ENCODE assay signal across 8 cellular contexts in the genomic region with DNA sequence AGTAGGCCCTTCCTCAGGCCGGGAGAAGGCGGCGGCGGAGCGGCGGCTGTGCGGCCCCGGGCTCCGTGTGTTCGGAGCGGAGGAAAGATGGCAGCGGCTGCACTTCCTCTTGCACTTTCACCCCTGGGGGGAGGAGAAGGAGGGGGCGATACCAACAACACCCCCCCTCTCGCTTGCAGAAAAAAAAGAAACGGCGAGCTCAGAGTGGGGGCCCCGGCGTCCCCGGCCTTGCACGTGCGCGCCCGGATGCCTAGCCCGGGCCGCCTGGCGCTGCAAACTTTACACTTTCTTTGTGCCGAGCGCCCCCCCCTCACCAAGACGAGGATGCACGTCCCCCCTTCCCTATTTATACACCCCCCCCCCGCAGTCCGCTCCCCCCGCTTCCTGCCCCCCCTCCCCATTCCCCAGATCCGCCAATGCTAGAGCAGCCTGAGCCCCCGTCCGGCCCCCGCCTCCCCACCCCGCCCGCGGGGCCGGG. TPM values are rescaled to one million over a fixed set of nuclear protein-coding genes. Genes with fewer than 3 reads are reported as not detected.
A peak's percentile ranks its signal among the peaks of the same experiment; 100 is the strongest.
DNase-seq lines count a peak whose midpoint lies in the region; ATAC-seq, FAIRE-seq and TF ChIP-seq lines count a peak whose summit lies in the region.

A gene with protein sequence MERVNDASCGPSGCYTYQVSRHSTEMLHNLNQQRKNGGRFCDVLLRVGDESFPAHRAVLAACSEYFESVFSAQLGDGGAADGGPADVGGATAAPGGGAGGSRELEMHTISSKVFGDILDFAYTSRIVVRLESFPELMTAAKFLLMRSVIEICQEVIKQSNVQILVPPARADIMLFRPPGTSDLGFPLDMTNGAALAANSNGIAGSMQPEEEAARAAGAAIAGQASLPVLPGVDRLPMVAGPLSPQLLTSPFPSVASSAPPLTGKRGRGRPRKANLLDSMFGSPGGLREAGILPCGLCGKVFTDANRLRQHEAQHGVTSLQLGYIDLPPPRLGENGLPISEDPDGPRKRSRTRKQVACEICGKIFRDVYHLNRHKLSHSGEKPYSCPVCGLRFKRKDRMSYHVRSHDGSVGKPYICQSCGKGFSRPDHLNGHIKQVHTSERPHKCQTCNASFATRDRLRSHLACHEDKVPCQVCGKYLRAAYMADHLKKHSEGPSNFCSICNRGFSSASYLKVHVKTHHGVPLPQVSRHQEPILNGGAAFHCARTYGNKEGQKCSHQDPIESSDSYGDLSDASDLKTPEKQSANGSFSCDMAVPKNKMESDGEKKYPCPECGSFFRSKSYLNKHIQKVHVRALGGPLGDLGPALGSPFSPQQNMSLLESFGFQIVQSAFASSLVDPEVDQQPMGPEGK (minus strand): TSS at position 92 of the 478 bp plus-strand sequence. CDS start 744 bp downstream, outside the sequence.

- TF ChIP-seq CTCF in H1 (IDR thresholded peaks at IDR 0.05; ENCODE audit: control extremely low read depth in 1 of 3, insufficient read depth in 1 of 3, low read depth in 1 of 3, low read length in 3 of 3), result no peak

- peak within 1 kb of the TSS; percentile 97 for H3K56ac ChIP-seq in H1 (replicated peaks; ENCODE audit: insufficient read length, low read depth, low read length)
- H3K56ac ChIP-seq in mesendoderm (ENCODE audit: low read length), result peak within 1 kb of the TSS; percentile 90

- H3K18ac ChIP-seq in H1 (ENCODE audit: extremely low read depth, low read length) (peak within 1 kb of the TSS; percentile 99), mesendoderm (ENCODE audit: low read length) (peak within 1 kb of the TSS; percentile 95)

- H3K23ac ChIP-seq in H1 (ENCODE audit: insufficient read length) (no peak within 1 kb of the TSS), mesendoderm (ENCODE audit: low read length) (peak within 1 kb of the TSS; percentile 92)

- TF ChIP-seq POLR2A in H1 (IDR thresholded peaks at IDR 0.05; ENCODE audit: control extremely low read depth in 1 of 2, low read depth in 2 of 2, low read length in 2 of 2), result no peak; a peak in 1 of 3 replicates

- H3K9ac ChIP-seq in H1 (replicated peaks in 1 of 4; ENCODE audit: extremely low read depth in 1 of 4, low read depth in 3 of 4, low read length in 3 of 4), result peak within 1 kb of the TSS; percentile 85 to 97 (median 89)
- H3K9ac ChIP-seq in mesendoderm (ENCODE audit: low read length), result peak within 1 kb of the TSS; percentile 82

- H4K5ac ChIP-seq in H1 (ENCODE audit: insufficient read length, low read depth, low read length), result peak within 1 kb of the TSS; percentile 96
- no peak within 1 kb of the TSS for H4K5ac ChIP-seq in mesendoderm (ENCODE audit: low read length)

- peak within 1 kb of the TSS; percentile 66 for H2BK120ac ChIP-seq in H1 (replicated peaks; ENCODE audit: low read depth, low read length)
- H2BK120ac ChIP-seq in mesendoderm (ENCODE audit: low read depth, low read length), result peak within 1 kb of the TSS; percentile 66

- 0 out of 2 replicates have a peak within 1 kb of the TSS, but pooled peaks have one; percentile 95 for H2BK12ac ChIP-seq in H1 (ENCODE audit: low read depth, low read length)

- H3K4me1 ChIP-seq in H1 (replicated peaks in 1 of 4; ENCODE audit: control insufficient read depth in 3 of 4, insufficient read depth in 4 of 4, low read length in 3 of 4) (peaks cover 0 to 35% (median 31%) of the 10 kb centered on the region in 4 experiments; a peak in 6 of 7 replicates), mesendoderm (ENCODE audit: control insufficient read depth, low read depth, low read length) (peaks cover 10% of the 10 kb centered on the region)

- H3K79me2 ChIP-seq in H1 (ENCODE audit: control insufficient read depth in 1 of 2, insufficient read depth in 2 of 2, low read length in 2 of 2) (peaks cover 3 to 40% of the 10 kb centered on the region in 2 experiments; a peak in 3 of 4 replicates), mesendoderm (ENCODE audit: control insufficient read depth, insufficient read depth, low read length) (peaks cover 46% of the 10 kb centered on the region)

- DNase-seq in NCI-H1417 (lab: John Stamatoyannopoulos, UW), result peak; percentile 54 to 85 (median 78)
- DNase-seq in NCI-H1417 treated with DMSO at 0.1 percent for 48 hours (lab: John Stamatoyannopoulos, UW), result no peak
- DNase-seq in NCI-H526 treated with DMSO at 0.1 percent for 48 hours (lab: John Stamatoyannopoulos, UW), result peak; percentile 72
- peak; percentile 71 to 76 for DNase-seq in activated CD4-positive, alpha-beta T cell treated with anti-CD3 and anti-CD28 coated beads, Interleukin-2, amount 50 U/mL, for 48 hours
- DNase-seq in H1 (ENCODE audit: low read depth in 1 of 2, low spot score in 2 of 2), result peak in 1 of 2 experiments; percentile 61
- peak; percentile 92 for DNase-seq in mesendoderm
- peak; percentile 57 to 62 for DNase-seq in stimulated activated CD8-positive, alpha-beta memory T cell treated with anti-CD3 and anti-CD28 coated beads, Interleukin-15, amount 100 ng/mL, for 4 hours (ENCODE audit: low read depth in 2 of 2)

- 0 out of 2 replicates have a peak within 1 kb of the TSS, but pooled peaks have one; percentile 34 for H2BK20ac ChIP-seq in H1 (ENCODE audit: low read length)

- peak within 1 kb of the TSS; percentile 90 for H2BK5ac ChIP-seq in H1 (ENCODE audit: low read depth, low read length)
- H2BK5ac ChIP-seq in mesendoderm (ENCODE audit: low read length), result peak within 1 kb of the TSS; percentile 21

- TF ChIP-seq RAD21 in H1 (IDR thresholded peaks at IDR 0.05 in 1 of 2, conservative IDR thresholded peaks at IDR 0.05 in 1 of 2; ENCODE audit: low read depth in 2 of 2, low read length in 2 of 2), result no peak

- POLR2A ChIA-PET in H1 (lab: Charles Lee; ENCODE audit: partially characterized antibody), result interaction anchor here (0.6 to 4.0 kb wide), 42 partner anchors 8 to 455 kb away, joined by 3 to 50 read pairs (median 4); a partner anchor contains a TSS

- CTCF ChIA-PET in H1 (lab: Charles Lee; ENCODE audit: partially characterized antibody), result interaction anchor here (0.9 to 1.2 kb wide), 3 partner anchors 15 to 130 kb away, joined by 3 to 6 read pairs (median 3); no protein-coding TSS in a partner anchor

- WGBS in H1 (ENCODE audit: extremely low coverage in 1 of 2, insufficient coverage in 1 of 2, insufficient read length in 1 of 2, insufficient replicate concordance in 2 of 2, low coverage in 1 of 2, low lambda C conversion rate in 2 of 2, missing lambda C conversion rate in 1 of 2), 2 experiments, result 0% methylated on average over 5 of the region's 41 CpGs; no CpG with 5 or more reads in 1 of the 2 experiments
- no CpG with 5 or more reads among the region's 41 CpGs for WGBS in mesendoderm (ENCODE audit: extremely low coverage, insufficient coverage, low lambda C conversion rate)

- H4K91ac ChIP-seq in H1 (replicated peaks; ENCODE audit: insufficient read length, low read length), result peak within 1 kb of the TSS; percentile 99

- H3K36me3 ChIP-seq in H1 (ENCODE audit: control insufficient read depth in 2 of 4, insufficient read depth in 4 of 4, low read length in 3 of 4), result peaks cover 0 to 31% (median 10%) of the 10 kb centered on the region in 4 experiments; a peak in 5 of 8 replicates
- no peaks in the 10 kb centered on the region for H3K36me3 ChIP-seq in mesendoderm (ENCODE audit: control insufficient read depth, insufficient read depth, low read length)

- H3K14ac ChIP-seq in H1 (ENCODE audit: insufficient read length), result peak within 1 kb of the TSS; percentile 48

- peak within 1 kb of the TSS; percentile 98 for H4K8ac ChIP-seq in H1 (ENCODE audit: extremely low read depth, insufficient read depth, low read length)
- peak within 1 kb of the TSS; percentile 83 for H4K8ac ChIP-seq in mesendoderm (ENCODE audit: low read depth, low read length)

- H2BK15ac ChIP-seq in H1 (ENCODE audit: low read length) (no peak within 1 kb of the TSS), mesendoderm (replicated peaks; ENCODE audit: low read depth) (no peak within 1 kb of the TSS)

- H3K4ac ChIP-seq in H1 (replicated peaks; ENCODE audit: insufficient read length, low read depth, low read length), result peak within 1 kb of the TSS; percentile 99
- H3K4ac ChIP-seq in mesendoderm (ENCODE audit: low read depth, low read length), result peak within 1 kb of the TSS; percentile 98

- no peak for FAIRE-seq in H1 (lab: Jason Lieb, UNC)

- H3K79me1 ChIP-seq in H1 (ENCODE audit: low read depth, low read length), result peaks cover 17% of the 10 kb centered on the region
- peaks cover 10% of the 10 kb centered on the region for H3K79me1 ChIP-seq in mesendoderm (ENCODE audit: low read length)

- H2AK5ac ChIP-seq in H1 (ENCODE audit: low read depth, low read length), result peak within 1 kb of the TSS; percentile 65; the same call in 1 of the 2 replicates
- no peak within 1 kb of the TSS for H2AK5ac ChIP-seq in mesendoderm (ENCODE audit: low read length)

- no peak within 1 kb of the TSS for H2AFZ ChIP-seq in H1 (ENCODE audit: low read length)

- peak; percentile 15 for ATAC-seq in HG03039 (IDR thresholded peaks at IDR 0.05; ENCODE audit: unreplicated experiment)

- H3K23me2 ChIP-seq in H1 (ENCODE audit: low read depth, low read length), result peaks cover 34% of the 10 kb centered on the region

- H3K27me3 ChIP-seq in H1 (replicated peaks in 1 of 4; ENCODE audit: control insufficient read depth in 3 of 4, extremely low read depth in 1 of 4, insufficient read depth in 3 of 4, low read length in 3 of 4) (no peaks in the 10 kb centered on the region), mesendoderm (ENCODE audit: insufficient read depth, low read length, poor library complexity) (no peaks in the 10 kb centered on the region)

- peak within 1 kb of the TSS; percentile 88 to 98 for H3K4me2 ChIP-seq in H1 (ENCODE audit: insufficient read depth in 1 of 2, low read depth in 2 of 2, low read length in 2 of 2)
- H3K4me2 ChIP-seq in mesendoderm (ENCODE audit: low read length), result peak within 1 kb of the TSS; percentile 96

- H4K20me1 ChIP-seq in H1 (replicated peaks in 1 of 2; ENCODE audit: control insufficient read depth in 1 of 2, insufficient read depth in 2 of 2, low read length in 2 of 2), result peaks cover 0 to 2% of the 10 kb centered on the region in 2 experiments

- H3K27ac ChIP-seq in H1 (ENCODE audit: low read depth, low read length), result peak within 1 kb of the TSS; percentile 93
- H3K27ac ChIP-seq in mesendoderm (ENCODE audit: low read depth, low read length), result peak within 1 kb of the TSS; percentile 94

- no peak for TF ChIP-seq EP300 in H1 (IDR thresholded peaks at IDR 0.05; ENCODE audit: borderline replicate concordance in 1 of 2, low read depth in 2 of 2, low read length in 2 of 2)

- H3K9me3 ChIP-seq in H1 (ENCODE audit: insufficient read depth in 2 of 2, low read depth in 1 of 2, low read length in 1 of 2), result no peaks in the 10 kb centered on the region

- peak within 1 kb of the TSS; percentile 73 to 93 (median 84) for H3K4me3 ChIP-seq in H1 (ENCODE audit: extremely low read depth in 1 of 4, insufficient read depth in 2 of 4, low read depth in 3 of 4, low read length in 4 of 4)
- H3K4me3 ChIP-seq in mesendoderm (ENCODE audit: low read length), result peak within 1 kb of the TSS; percentile 69

RNA-seq across cellular contexts. Expression of the gene that starts here (rescaled TPM):
- total RNA-seq in H1 (2021; fragmentation: NEBNext Ultra II Directional; extraction: Animal tissue kit (Norgen Biotek cat#: 25700)), result 70.8 and 70.9 TPM in 2 replicates
- 62.1 and 77.5 TPM in 2 replicates for polyA plus RNA-seq in H1 (2011; rRNA removed)
- 58.1 TPM for polyA plus RNA-seq in H1 (2011; cell fraction: cytosol; rRNA removed)
- polyA plus RNA-seq in H1 (2011; cell fraction: nucleus; rRNA removed), result 111 TPM
- polyA plus RNA-seq in H1 (2012, experiment 1 of 2), result 60.7 to 70.0 TPM (median 64.4 TPM) in 4 replicates
- polyA plus RNA-seq in H1 (2012, experiment 2 of 2), result 76.3 TPM
- 36.5 TPM for polyA plus RNA-seq in H1 (2013, experiment 1 of 2)
- 33.9 TPM for polyA plus RNA-seq in H1 (2013, experiment 2 of 2)
- 78.5 and 89.3 TPM in 2 replicates for polyA minus RNA-seq in H1 (2011; rRNA and poly(A)+ RNA removed)
- 69.9 TPM for polyA minus RNA-seq in H1 (2011; cell fraction: cytosol; rRNA and poly(A)+ RNA removed)
- polyA minus RNA-seq in H1 (2011; cell fraction: nucleus; rRNA and poly(A)+ RNA removed), result 74.8 TPM
- polyA plus RNA-seq in mesendoderm (2013, experiment 1 of 2), result 61.5 TPM
- polyA plus RNA-seq in mesendoderm (2013, experiment 2 of 2), result 60.5 TPM
